In the genomic region with DNA sequence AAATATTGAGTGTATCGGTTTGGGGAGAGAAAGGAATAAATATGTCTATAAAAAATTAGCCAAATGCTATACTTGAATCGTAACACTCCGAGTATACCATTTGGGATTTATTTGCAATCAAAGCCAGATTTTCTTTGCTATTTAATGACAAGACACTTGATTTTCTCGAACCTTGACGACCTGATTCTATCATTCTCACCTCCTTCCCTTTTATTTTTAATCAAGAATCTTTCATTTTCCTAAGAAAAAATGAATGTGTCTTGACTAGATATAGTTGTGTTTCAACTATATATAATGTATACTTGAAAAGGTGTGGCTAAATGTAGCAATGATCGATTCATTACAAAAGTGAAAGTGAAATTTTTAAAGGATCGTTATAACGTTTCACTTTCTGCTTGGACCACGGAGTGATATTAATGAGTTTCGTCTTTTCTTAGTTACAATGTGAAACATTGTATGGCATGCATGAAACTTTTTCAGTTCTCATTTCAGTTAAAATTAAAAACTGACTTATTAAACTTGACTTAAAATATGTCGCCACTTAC, we compare ENCODE assay signal across 1 cellular context.
TF ChIP-seq lines count a peak whose summit lies in the region.

No MANE protein-coding gene starts in this region.

TF ChIP-seq in GM23338, 12 proteins besides CTCF, POLR2A, EP300 and RAD21 (continued from another document):
- TF ChIP-seq, protein P1, sequence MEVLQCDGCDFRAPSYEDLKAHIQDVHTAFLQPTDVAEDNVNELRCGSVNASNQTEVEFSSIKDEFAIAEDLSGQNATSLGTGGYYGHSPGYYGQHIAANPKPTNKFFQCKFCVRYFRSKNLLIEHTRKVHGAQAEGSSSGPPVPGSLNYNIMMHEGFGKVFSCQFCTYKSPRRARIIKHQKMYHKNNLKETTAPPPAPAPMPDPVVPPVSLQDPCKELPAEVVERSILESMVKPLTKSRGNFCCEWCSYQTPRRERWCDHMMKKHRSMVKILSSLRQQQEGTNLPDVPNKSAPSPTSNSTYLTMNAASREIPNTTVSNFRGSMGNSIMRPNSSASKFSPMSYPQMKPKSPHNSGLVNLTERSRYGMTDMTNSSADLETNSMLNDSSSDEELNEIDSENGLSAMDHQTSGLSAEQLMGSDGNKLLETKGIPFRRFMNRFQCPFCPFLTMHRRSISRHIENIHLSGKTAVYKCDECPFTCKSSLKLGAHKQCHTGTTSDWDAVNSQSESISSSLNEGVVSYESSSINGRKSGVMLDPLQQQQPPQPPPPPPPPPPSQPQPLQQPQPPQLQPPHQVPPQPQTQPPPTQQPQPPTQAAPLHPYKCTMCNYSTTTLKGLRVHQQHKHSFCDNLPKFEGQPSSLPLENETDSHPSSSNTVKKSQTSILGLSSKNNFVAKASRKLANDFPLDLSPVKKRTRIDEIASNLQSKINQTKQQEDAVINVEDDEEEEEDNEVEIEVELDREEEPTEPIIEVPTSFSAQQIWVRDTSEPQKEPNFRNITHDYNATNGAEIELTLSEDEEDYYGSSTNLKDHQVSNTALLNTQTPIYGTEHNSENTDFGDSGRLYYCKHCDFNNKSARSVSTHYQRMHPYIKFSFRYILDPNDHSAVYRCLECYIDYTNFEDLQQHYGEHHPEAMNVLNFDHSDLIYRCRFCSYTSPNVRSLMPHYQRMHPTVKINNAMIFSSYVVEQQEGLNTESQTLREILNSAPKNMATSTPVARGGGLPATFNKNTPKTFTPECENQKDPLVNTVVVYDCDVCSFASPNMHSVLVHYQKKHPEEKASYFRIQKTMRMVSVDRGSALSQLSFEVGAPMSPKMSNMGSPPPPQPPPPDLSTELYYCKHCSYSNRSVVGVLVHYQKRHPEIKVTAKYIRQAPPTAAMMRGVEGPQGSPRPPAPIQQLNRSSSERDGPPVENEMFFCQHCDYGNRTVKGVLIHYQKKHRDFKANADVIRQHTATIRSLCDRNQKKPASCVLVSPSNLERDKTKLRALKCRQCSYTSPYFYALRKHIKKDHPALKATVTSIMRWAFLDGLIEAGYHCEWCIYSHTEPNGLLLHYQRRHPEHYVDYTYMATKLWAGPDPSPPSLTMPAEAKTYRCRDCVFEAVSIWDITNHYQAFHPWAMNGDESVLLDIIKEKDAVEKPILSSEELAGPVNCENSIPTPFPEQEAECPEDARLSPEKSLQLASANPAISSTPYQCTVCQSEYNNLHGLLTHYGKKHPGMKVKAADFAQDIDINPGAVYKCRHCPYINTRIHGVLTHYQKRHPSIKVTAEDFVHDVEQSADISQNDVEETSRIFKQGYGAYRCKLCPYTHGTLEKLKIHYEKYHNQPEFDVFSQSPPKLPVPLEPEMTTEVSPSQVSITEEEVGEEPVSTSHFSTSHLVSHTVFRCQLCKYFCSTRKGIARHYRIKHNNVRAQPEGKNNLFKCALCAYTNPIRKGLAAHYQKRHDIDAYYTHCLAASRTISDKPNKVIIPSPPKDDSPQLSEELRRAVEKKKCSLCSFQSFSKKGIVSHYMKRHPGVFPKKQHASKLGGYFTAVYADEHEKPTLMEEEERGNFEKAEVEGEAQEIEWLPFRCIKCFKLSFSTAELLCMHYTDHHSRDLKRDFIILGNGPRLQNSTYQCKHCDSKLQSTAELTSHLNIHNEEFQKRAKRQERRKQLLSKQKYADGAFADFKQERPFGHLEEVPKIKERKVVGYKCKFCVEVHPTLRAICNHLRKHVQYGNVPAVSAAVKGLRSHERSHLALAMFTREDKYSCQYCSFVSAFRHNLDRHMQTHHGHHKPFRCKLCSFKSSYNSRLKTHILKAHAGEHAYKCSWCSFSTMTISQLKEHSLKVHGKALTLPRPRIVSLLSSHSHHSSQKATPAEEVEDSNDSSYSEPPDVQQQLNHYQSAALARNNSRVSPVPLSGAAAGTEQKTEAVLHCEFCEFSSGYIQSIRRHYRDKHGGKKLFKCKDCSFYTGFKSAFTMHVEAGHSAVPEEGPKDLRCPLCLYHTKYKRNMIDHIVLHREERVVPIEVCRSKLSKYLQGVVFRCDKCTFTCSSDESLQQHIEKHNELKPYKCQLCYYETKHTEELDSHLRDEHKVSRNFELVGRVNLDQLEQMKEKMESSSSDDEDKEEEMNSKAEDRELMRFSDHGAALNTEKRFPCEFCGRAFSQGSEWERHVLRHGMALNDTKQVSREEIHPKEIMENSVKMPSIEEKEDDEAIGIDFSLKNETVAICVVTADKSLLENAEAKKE (CRISPR knock-in tag; IDR thresholded peaks at IDR 0.05) = no peak
- TF ChIP-seq JUNB (IDR thresholded peaks at IDR 0.05; ENCODE audit: unreplicated experiment) (no peak), EZH2phosphoT487 (IDR thresholded peaks at IDR 0.05; ENCODE audit: unreplicated experiment) (no peak)
- TF ChIP-seq, protein P2, sequence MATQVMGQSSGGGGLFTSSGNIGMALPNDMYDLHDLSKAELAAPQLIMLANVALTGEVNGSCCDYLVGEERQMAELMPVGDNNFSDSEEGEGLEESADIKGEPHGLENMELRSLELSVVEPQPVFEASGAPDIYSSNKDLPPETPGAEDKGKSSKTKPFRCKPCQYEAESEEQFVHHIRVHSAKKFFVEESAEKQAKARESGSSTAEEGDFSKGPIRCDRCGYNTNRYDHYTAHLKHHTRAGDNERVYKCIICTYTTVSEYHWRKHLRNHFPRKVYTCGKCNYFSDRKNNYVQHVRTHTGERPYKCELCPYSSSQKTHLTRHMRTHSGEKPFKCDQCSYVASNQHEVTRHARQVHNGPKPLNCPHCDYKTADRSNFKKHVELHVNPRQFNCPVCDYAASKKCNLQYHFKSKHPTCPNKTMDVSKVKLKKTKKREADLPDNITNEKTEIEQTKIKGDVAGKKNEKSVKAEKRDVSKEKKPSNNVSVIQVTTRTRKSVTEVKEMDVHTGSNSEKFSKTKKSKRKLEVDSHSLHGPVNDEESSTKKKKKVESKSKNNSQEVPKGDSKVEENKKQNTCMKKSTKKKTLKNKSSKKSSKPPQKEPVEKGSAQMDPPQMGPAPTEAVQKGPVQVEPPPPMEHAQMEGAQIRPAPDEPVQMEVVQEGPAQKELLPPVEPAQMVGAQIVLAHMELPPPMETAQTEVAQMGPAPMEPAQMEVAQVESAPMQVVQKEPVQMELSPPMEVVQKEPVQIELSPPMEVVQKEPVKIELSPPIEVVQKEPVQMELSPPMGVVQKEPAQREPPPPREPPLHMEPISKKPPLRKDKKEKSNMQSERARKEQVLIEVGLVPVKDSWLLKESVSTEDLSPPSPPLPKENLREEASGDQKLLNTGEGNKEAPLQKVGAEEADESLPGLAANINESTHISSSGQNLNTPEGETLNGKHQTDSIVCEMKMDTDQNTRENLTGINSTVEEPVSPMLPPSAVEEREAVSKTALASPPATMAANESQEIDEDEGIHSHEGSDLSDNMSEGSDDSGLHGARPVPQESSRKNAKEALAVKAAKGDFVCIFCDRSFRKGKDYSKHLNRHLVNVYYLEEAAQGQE (IDR thresholded peaks at IDR 0.05; ENCODE audit: unreplicated experiment) = no peak
- TF ChIP-seq, protein P3, sequence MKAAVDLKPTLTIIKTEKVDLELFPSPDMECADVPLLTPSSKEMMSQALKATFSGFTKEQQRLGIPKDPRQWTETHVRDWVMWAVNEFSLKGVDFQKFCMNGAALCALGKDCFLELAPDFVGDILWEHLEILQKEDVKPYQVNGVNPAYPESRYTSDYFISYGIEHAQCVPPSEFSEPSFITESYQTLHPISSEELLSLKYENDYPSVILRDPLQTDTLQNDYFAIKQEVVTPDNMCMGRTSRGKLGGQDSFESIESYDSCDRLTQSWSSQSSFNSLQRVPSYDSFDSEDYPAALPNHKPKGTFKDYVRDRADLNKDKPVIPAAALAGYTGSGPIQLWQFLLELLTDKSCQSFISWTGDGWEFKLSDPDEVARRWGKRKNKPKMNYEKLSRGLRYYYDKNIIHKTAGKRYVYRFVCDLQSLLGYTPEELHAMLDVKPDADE (IDR thresholded peaks at IDR 0.05) = no peak
TF ChIP-seq in GM23338: peak in this region for 0.
